In the genomic region with DNA sequence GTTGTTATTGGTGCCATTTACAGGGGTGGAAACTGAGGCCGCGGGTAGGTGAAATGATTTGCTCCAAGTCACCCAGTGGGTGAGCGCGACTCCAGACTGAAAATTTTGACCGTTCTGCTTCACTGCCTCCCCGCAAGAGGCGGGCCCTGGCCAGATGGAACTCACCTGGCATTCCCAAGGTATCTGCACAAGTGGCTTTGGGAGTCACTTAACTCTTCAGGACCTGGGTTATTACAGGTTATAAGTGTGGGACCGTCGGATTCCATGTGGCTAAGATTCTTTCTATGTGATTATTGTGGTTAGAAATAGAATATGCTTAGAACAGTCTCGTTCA, we compare ENCODE assay signal across 2 cellular contexts.
TF ChIP-seq lines count a peak whose summit lies in the region.

No MANE protein-coding gene starts in this region.

TF ChIP-seq in A549, 52 proteins besides CTCF, POLR2A, EP300 and RAD21:
- TF ChIP-seq TP53 (CRISPR knock-in tag; IDR thresholded peaks at IDR 0.05), result no peak
- no peak for TF ChIP-seq SMC3 (IDR thresholded peaks at IDR 0.05)
- TF ChIP-seq EHF (CRISPR knock-in tag; IDR thresholded peaks at IDR 0.05), result no peak
- no peak for TF ChIP-seq KDM5A (IDR thresholded peaks at IDR 0.05)
- no peak for TF ChIP-seq RFX5 (IDR thresholded peaks at IDR 0.05)
- no peak for TF ChIP-seq ZSCAN20 (CRISPR knock-in tag; IDR thresholded peaks at IDR 0.05)
- no peak for TF ChIP-seq HOXA7 (CRISPR knock-in tag; IDR thresholded peaks at IDR 0.05)
- TF ChIP-seq MYC (IDR thresholded peaks at IDR 0.05; ENCODE audit: borderline replicate concordance, low read length), result no peak
- no peak for TF ChIP-seq MAZ (IDR thresholded peaks at IDR 0.05; ENCODE audit: borderline replicate concordance, low read depth, low read length)
- TF ChIP-seq NPAS2 (CRISPR knock-in tag; IDR thresholded peaks at IDR 0.05; ENCODE audit: borderline replicate concordance), result no peak
- TF ChIP-seq, protein P1, sequence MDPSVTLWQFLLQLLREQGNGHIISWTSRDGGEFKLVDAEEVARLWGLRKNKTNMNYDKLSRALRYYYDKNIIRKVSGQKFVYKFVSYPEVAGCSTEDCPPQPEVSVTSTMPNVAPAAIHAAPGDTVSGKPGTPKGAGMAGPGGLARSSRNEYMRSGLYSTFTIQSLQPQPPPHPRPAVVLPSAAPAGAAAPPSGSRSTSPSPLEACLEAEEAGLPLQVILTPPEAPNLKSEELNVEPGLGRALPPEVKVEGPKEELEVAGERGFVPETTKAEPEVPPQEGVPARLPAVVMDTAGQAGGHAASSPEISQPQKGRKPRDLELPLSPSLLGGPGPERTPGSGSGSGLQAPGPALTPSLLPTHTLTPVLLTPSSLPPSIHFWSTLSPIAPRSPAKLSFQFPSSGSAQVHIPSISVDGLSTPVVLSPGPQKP (IDR thresholded peaks at IDR 0.05; ENCODE audit: low read depth, low read length), result no peak
- TF ChIP-seq CHD4 (IDR thresholded peaks at IDR 0.05; ENCODE audit: borderline replicate concordance), result no peak
- TF ChIP-seq SREBF2 (IDR thresholded peaks at IDR 0.05), result no peak
- TF ChIP-seq, protein P2, sequence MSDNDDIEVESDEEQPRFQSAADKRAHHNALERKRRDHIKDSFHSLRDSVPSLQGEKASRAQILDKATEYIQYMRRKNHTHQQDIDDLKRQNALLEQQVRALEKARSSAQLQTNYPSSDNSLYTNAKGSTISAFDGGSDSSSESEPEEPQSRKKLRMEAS (IDR thresholded peaks at IDR 0.05), result no peak
- no peak for TF ChIP-seq ESRRA (IDR thresholded peaks at IDR 0.05; ENCODE audit: borderline replicate concordance, low read length)
- TF ChIP-seq, protein P3, sequence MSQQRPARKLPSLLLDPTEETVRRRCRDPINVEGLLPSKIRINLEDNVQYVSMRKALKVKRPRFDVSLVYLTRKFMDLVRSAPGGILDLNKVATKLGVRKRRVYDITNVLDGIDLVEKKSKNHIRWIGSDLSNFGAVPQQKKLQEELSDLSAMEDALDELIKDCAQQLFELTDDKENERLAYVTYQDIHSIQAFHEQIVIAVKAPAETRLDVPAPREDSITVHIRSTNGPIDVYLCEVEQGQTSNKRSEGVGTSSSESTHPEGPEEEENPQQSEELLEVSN (IDR thresholded peaks at IDR 0.05; ENCODE audit: borderline replicate concordance, low read depth), result no peak
- no peak for TF ChIP-seq HEYL (CRISPR knock-in tag; IDR thresholded peaks at IDR 0.05)
- TF ChIP-seq ZFP36 (IDR thresholded peaks at IDR 0.05; ENCODE audit: borderline replicate concordance, partially characterized antibody), result no peak
TF ChIP-seq in A549: peak in this region for 0.

TF ChIP-seq in IMR-90, 13 proteins besides CTCF, POLR2A, EP300 and RAD21:
- TF ChIP-seq BHLHE40 (IDR thresholded peaks at IDR 0.05; ENCODE audit: low read depth, low read length), result no peak
- TF ChIP-seq NFE2L2 (IDR thresholded peaks at IDR 0.05; ENCODE audit: low read depth, low read length), result no peak
